ENCODE assay signal across 15 cellular contexts in genomic region chr12:22477894-22478287, GRCh38.
DNase-seq lines count a peak whose midpoint lies in the region; ATAC-seq lines count a peak whose summit lies in the region.
"Had no signal": no experiment of that assay in that cellular context is flagged by ENCODE, and none has a peak within 500 bp of the region (broad histone marks: within the 10 kb centered on the region; RNA-seq: fewer than 3 reads in every experiment).

No MANE protein-coding gene starts in this region.

- H3K27me3 Mint-ChIP-seq in T-helper 1 cell treated with Interleukin-12 subunit alpha and Interleukin-12 subunit beta and Interleukin-4 antibody, amounts not matched to agents 30 μg/mL and 1 μg/mL, for 36 hours (ENCODE audit: low read depth) = no peaks in the 10 kb centered on the region
- no peaks in the 10 kb centered on the region for H3K27me3 Mint-ChIP-seq in natural killer cell treated with Interleukin-12 subunit alpha and Interleukin-12 subunit beta and Interleukin-15 and Interleukin-18, amount 100 ng/mL, for 72 hours
- H3K27me3 Mint-ChIP-seq in immature natural killer cell (ENCODE audit: low read depth in 3 of 3) = no peaks in the 10 kb centered on the region
- H3K27me3 Mint-ChIP-seq: effector memory CD8-positive, alpha-beta T cell had no signal

- H3K9me3 Mint-ChIP-seq in T-helper 1 cell treated with Interleukin-12 subunit alpha and Interleukin-12 subunit beta and Interleukin-4 antibody, amounts not matched to agents 30 μg/mL and 1 μg/mL, for 36 hours = no peaks in the 10 kb centered on the region
- no peaks in the 10 kb centered on the region for H3K9me3 Mint-ChIP-seq in natural killer cell treated with Interleukin-12 subunit alpha and Interleukin-12 subunit beta and Interleukin-15 and Interleukin-18, amount 100 ng/mL, for 72 hours
- no peaks in the 10 kb centered on the region for H3K9me3 Mint-ChIP-seq in immature natural killer cell
- H3K9me3 Mint-ChIP-seq: effector memory CD8-positive, alpha-beta T cell; natural killer cell had no signal

- peak; percentile 61 for ATAC-seq in GM18502 (IDR thresholded peaks at IDR 0.05; ENCODE audit: poor library complexity, unreplicated experiment)
- ATAC-seq in GM21786 (IDR thresholded peaks at IDR 0.05; ENCODE audit: unreplicated experiment) = peak; percentile 34
- no peak for ATAC-seq in natural killer cell treated with Interleukin-12 subunit alpha and Interleukin-12 subunit beta and Interleukin-15 and Interleukin-18, amount 100 ng/mL, for 72 hours
- no peak for ATAC-seq in GM21367 (IDR thresholded peaks at IDR 0.05; ENCODE audit: unreplicated experiment)
- ATAC-seq in GM21528 (IDR thresholded peaks at IDR 0.05; ENCODE audit: low FRiP score, unreplicated experiment) = no peak
- ATAC-seq: effector memory CD8-positive, alpha-beta T cell; HepG2; natural killer cell had no signal

- no peak overlapping the region for H3K4me3 Mint-ChIP-seq in T-helper 1 cell treated with Interleukin-12 subunit alpha and Interleukin-12 subunit beta and Interleukin-4 antibody, amounts not matched to agents 30 μg/mL and 1 μg/mL, for 36 hours
- H3K4me3 Mint-ChIP-seq in natural killer cell treated with Interleukin-12 subunit alpha and Interleukin-12 subunit beta and Interleukin-15 and Interleukin-18, amount 100 ng/mL, for 72 hours = no peak overlapping the region
- H3K4me3 Mint-ChIP-seq in immature natural killer cell = no peak overlapping the region
- H3K4me3 Mint-ChIP-seq: effector memory CD8-positive, alpha-beta T cell; natural killer cell had no signal

- H3K36me3 Mint-ChIP-seq in T-helper 1 cell treated with Interleukin-12 subunit alpha and Interleukin-12 subunit beta and Interleukin-4 antibody, amounts not matched to agents 30 μg/mL and 1 μg/mL, for 36 hours (ENCODE audit: low read depth) = peaks cover 25% of the 10 kb centered on the region
- peaks cover 17% of the 10 kb centered on the region for H3K36me3 Mint-ChIP-seq in natural killer cell treated with Interleukin-12 subunit alpha and Interleukin-12 subunit beta and Interleukin-15 and Interleukin-18, amount 100 ng/mL, for 72 hours
- H3K36me3 Mint-ChIP-seq in immature natural killer cell = peaks cover 17 to 28% (median 24%) of the 10 kb centered on the region in 3 donors

- H3K27ac Mint-ChIP-seq in T-helper 1 cell treated with Interleukin-12 subunit alpha and Interleukin-12 subunit beta and Interleukin-4 antibody, amounts not matched to agents 30 μg/mL and 1 μg/mL, for 36 hours = peak overlapping the region; percentile 1
- H3K27ac Mint-ChIP-seq in natural killer cell treated with Interleukin-12 subunit alpha and Interleukin-12 subunit beta and Interleukin-15 and Interleukin-18, amount 100 ng/mL, for 72 hours = peak overlapping the region in 1 of 2 donors; percentile 7
- peak overlapping the region in 1 of 6 donors; percentile 43 for H3K27ac Mint-ChIP-seq in immature natural killer cell

- peak; percentile 20 for DNase-seq in iris pigment epithelial cell (ENCODE audit: low read depth)
- DNase-seq in natural killer cell treated with Interleukin-12 subunit alpha and Interleukin-12 subunit beta and Interleukin-15 and Interleukin-18, amount 100 ng/mL, for 72 hours (ENCODE audit: low spot score) = no peak
- no peak for DNase-seq in immature natural killer cell
- DNase-seq: aorta; effector memory CD8-positive, alpha-beta T cell; GDM1; natural killer cell; NCI-H1436; NCI-H510A treated with DMSO at 0.1 percent for 48 hours had no signal

- H3K4me1 Mint-ChIP-seq in T-helper 1 cell treated with Interleukin-12 subunit alpha and Interleukin-12 subunit beta and Interleukin-4 antibody, amounts not matched to agents 30 μg/mL and 1 μg/mL, for 36 hours (ENCODE audit: low read depth) = peaks cover 11% of the 10 kb centered on the region
- peaks cover 18 to 19% of the 10 kb centered on the region in 2 donors for H3K4me1 Mint-ChIP-seq in natural killer cell treated with Interleukin-12 subunit alpha and Interleukin-12 subunit beta and Interleukin-15 and Interleukin-18, amount 100 ng/mL, for 72 hours (ENCODE audit: low read depth in 2 of 2)
- H3K4me1 Mint-ChIP-seq in immature natural killer cell = peaks cover 13% of the 10 kb centered on the region in 2 donors

Comparison
In these comparisons a context has a peak if more than half of its experiments do, and no peak if none do; other contexts are left out.
1. ATAC-seq: peak in GM18502 (single experiment) and GM21786 (single experiment); none in natural killer cell treated with Interleukin-12 subunit alpha and Interleukin-12 subunit beta and Interleukin-15 and Interleukin-18, amount 100 ng/mL, for 72 hours (0 of 2), GM21367 (single experiment) and GM21528 (single experiment).